In the genomic region with DNA sequence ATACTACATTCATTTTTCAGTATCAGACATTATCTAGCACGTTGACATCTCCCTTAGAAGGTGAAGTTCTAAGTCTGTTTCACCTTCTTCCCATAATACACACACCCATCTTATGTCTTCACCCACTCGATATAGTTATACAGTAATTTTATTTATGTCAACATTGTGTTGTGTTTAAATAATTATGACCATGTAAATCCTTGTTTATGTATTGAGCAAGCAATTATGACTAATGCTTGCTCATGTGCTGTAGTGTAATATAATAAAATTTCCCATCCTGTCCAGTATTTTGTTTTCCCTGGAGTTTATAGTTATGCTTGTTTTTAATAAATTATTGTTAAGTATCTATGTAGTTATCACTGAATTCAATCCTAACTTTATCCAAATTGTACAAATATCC, we compare ENCODE assay signal across 14 cellular contexts.
A peak's percentile ranks its signal among the peaks of the same experiment; 100 is the strongest.
DNase-seq lines count a peak whose midpoint lies in the region; ATAC-seq, FAIRE-seq and TF ChIP-seq lines count a peak whose summit lies in the region.
"Had no signal": no experiment of that assay in that cellular context is flagged by ENCODE, and none has a peak within 500 bp of the region (broad histone marks: within the 10 kb centered on the region; RNA-seq: fewer than 3 reads in every experiment).

No MANE protein-coding gene starts in this region.

- TF ChIP-seq POLR2A in GM12892 (IDR thresholded peaks at IDR 0.05; ENCODE audit: low read depth, low read length) = no peak

- no peaks in the 10 kb centered on the region for H3K27me3 ChIP-seq in PC-3 (ENCODE audit: low read length)
- H3K27me3 ChIP-seq: BLaER1 treated with 17β-estradiol and CSF1 and Interleukin-3, amounts not matched to agents 10 nM and 100 nM had no signal

- peaks cover 8% of the 10 kb centered on the region for H3K4me1 ChIP-seq in PC-3 (ENCODE audit: insufficient read depth, low read length)

- DNase-seq in ELR (ENCODE audit: low read depth) = peak; percentile 55
- DNase-seq in PC-3 = peak; percentile 56
- DNase-seq in foreskin fibroblast = peak; percentile 24 to 58
- no peak for DNase-seq in GM12892 (ENCODE audit: insufficient read length)
- no peak for DNase-seq in A172 (ENCODE audit: low spot score)
- DNase-seq: Calu3; CD8-positive, alpha-beta T cell; NCI-H1105 treated with DMSO at 0.1 percent for 48 hours; NCI-H1694 had no signal

- no peak overlapping the region for H3K4me3 ChIP-seq in PC-3 (ENCODE audit: low read length)
- H3K4me3 ChIP-seq in foreskin fibroblast (ENCODE audit: low read depth in 1 of 2, low read length in 2 of 2) = no peak overlapping the region
- H3K4me3 ChIP-seq: BLaER1 treated with 17β-estradiol and CSF1 and Interleukin-3, amounts not matched to agents 10 nM and 100 nM had no signal

- H2AFZ ChIP-seq in PC-3 (ENCODE audit: low read length) = no peak overlapping the region

- H3K27ac ChIP-seq in PC-3 (ENCODE audit: low read length) = peak overlapping the region; percentile 21; the same call in 1 of the 2 replicates
- H3K27ac ChIP-seq: BLaER1 treated with 17β-estradiol and CSF1 and Interleukin-3, amounts not matched to agents 10 nM and 100 nM had no signal

- CTCF ChIA-PET in PC-3 (lab: Charles Lee) = no interaction called here

- H3K9me2 ChIP-seq in PC-3 (replicated peaks; ENCODE audit: low read length) = no peaks in the 10 kb centered on the region

- intact Hi-C loops in PC-3 (cut with micrococcal nuclease) = no loop called here

- no peaks in the 10 kb centered on the region for H3K36me3 ChIP-seq in PC-3 (ENCODE audit: low read depth, low read length)
- H3K36me3 ChIP-seq: BLaER1 treated with 17β-estradiol and CSF1 and Interleukin-3, amounts not matched to agents 10 nM and 100 nM had no signal

- H3K9ac ChIP-seq in PC-3 (ENCODE audit: low read length) = no peak overlapping the region
- H3K9ac ChIP-seq: BLaER1 treated with 17β-estradiol and CSF1 and Interleukin-3, amounts not matched to agents 10 nM and 100 nM had no signal

- peak; percentile 36 for FAIRE-seq in colon (lab: Jason Lieb, UNC)
- FAIRE-seq in GM12892 (lab: Jason Lieb, UNC) = no peak
- FAIRE-seq: H54 had no signal

- H3F3A ChIP-seq in PC-3 (ENCODE audit: low read length, unreplicated experiment) = no peaks in the 10 kb centered on the region

- no TSS peak for BruUV-seq in PC-3 (replicated peaks; lab: Mats Ljungman, UMichigan)

- no peaks in the 10 kb centered on the region for H4K20me1 ChIP-seq in PC-3 (ENCODE audit: low read length)
- H4K20me1 ChIP-seq: BLaER1 treated with 17β-estradiol and CSF1 and Interleukin-3, amounts not matched to agents 10 nM and 100 nM had no signal

- H3K9me3 ChIP-seq in PC-3 (ENCODE audit: low read length) = no peaks in the 10 kb centered on the region

- POLR2A ChIA-PET in PC-3 (lab: Charles Lee; ENCODE audit: unreplicated experiment) = no interaction called here

- TF ChIP-seq CTCF in PC-3 (conservative IDR thresholded peaks at IDR 0.05; ENCODE audit: low read depth, low read length) (no peak), foreskin fibroblast (IDR thresholded peaks at IDR 0.05; ENCODE audit: low read depth, low read length) (no peak)

- H3K4me2 ChIP-seq in PC-3 (ENCODE audit: low read length) = peak overlapping the region; percentile 13; the same call in 1 of the 2 replicates
- H3K4me2 ChIP-seq: BLaER1 treated with 17β-estradiol and CSF1 and Interleukin-3, amounts not matched to agents 10 nM and 100 nM had no signal

- H3K79me2 ChIP-seq in PC-3 (ENCODE audit: low read length) = no peaks in the 10 kb centered on the region

- ATAC-seq in PC-3 (peak; percentile 83), HG03280 (IDR thresholded peaks at IDR 0.05; ENCODE audit: unreplicated experiment) (no peak), HG02981 (IDR thresholded peaks at IDR 0.05; ENCODE audit: unreplicated experiment) (no peak)
- ATAC-seq: CD8-positive, alpha-beta T cell had no signal

Comparison
In these comparisons a context has a peak if more than half of its experiments do, and no peak if none do; other contexts are left out.
1. DNase-seq: peak in ELR (single experiment), PC-3 (single experiment) and foreskin fibroblast (2 of 2); none in GM12892 (single experiment) and A172 (single experiment).